Comparison of ENCODE assay signal across 8 cellular contexts in the genomic region with DNA sequence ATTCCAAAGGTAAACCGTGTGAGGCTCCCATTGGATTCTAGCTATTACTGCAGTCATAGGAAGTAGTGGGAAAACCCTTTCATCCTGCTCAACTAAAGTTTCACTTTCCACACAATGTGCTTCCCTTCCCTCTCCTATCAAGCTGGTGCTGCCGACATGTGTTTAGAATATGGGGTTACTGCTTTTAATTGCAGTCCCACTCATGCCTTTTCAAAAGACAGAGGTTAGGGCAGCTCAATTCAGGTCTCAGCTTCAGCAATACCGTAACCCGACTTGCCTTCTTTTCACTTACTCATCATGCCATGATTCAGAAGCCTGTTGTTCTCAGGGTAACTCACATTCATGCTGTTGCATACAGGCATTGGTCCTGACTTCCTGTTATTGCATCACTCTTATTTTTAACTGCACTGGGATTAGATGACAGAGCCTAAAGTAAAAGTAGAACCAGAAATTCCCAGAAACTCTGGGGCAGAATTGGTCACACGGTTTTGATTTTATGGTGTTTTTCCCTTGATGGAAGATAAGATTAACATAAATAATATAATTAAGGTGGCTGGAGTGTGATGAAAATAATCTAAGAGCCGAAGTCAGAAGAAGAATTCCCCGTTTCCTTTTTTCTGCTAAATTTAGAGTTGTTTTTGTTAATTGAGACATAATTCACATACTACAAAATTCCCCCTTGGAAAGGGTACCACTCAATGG. TPM values are rescaled to one million over a fixed set of nuclear protein-coding genes. Genes with fewer than 3 reads are reported as not detected.
A peak's percentile ranks its signal among the peaks of the same experiment; 100 is the strongest.
DNase-seq lines count a peak whose midpoint lies in the region; ATAC-seq and TF ChIP-seq lines count a peak whose summit lies in the region.

No MANE protein-coding gene starts in this region.

- ATAC-seq in GM19328 (IDR thresholded peaks at IDR 0.05; ENCODE audit: unreplicated experiment) (no peak), HG02973 (IDR thresholded peaks at IDR 0.05; ENCODE audit: unreplicated experiment) (no peak)

- H3K27me3 Mint-ChIP-seq in dendritic cell treated with granulocyte-macrophage colony-stimulating factor and Interleukin-4, amounts not matched to agents 40 ng/mL and 50 ng/mL, for 4 days = no peaks in the 10 kb centered on the region
- H3K27me3 Mint-ChIP-seq in mesothelial cell of epicardium (ENCODE audit: low read depth) = peaks cover 3% of the 10 kb centered on the region

- intact Hi-C loops in dendritic cell treated with granulocyte-macrophage colony-stimulating factor and Interleukin-4, amounts not matched to agents 40 ng/mL and 50 ng/mL, for 4 days (cut with micrococcal nuclease) = no loop called here

- no peak for TF ChIP-seq CTCF in mesothelial cell of epicardium (IDR thresholded peaks at IDR 0.05; ENCODE audit: unreplicated experiment)

- H3K9me3 Mint-ChIP-seq in dendritic cell treated with granulocyte-macrophage colony-stimulating factor and Interleukin-4, amounts not matched to agents 40 ng/mL and 50 ng/mL, for 4 days = no peaks in the 10 kb centered on the region
- H3K9me3 Mint-ChIP-seq in mesothelial cell of epicardium = no peaks in the 10 kb centered on the region

- peak overlapping the region; percentile 30 for H3K27ac Mint-ChIP-seq in dendritic cell treated with granulocyte-macrophage colony-stimulating factor and Interleukin-4, amounts not matched to agents 40 ng/mL and 50 ng/mL, for 4 days
- H3K27ac Mint-ChIP-seq in mesothelial cell of epicardium = peak overlapping the region; percentile 45

- DNase-seq in NCI-H82 (lab: John Stamatoyannopoulos, UW) (peak; percentile 38), NCI-H82 treated with DMSO at 0.1 percent for 48 hours (lab: John Stamatoyannopoulos, UW; ENCODE audit: unreplicated experiment) (no peak), RKO (ENCODE audit: low spot score) (peak; percentile 98), mesothelial cell of epicardium (ENCODE audit: low spot score in 2 of 2, unreplicated experiment in 2 of 2) (no peak), SK-N-DZ (ENCODE audit: low spot score) (no peak)

- peaks cover 25% of the 10 kb centered on the region for H3K4me1 Mint-ChIP-seq in dendritic cell treated with granulocyte-macrophage colony-stimulating factor and Interleukin-4, amounts not matched to agents 40 ng/mL and 50 ng/mL, for 4 days (ENCODE audit: low read depth)
- H3K4me1 Mint-ChIP-seq in mesothelial cell of epicardium = peaks cover 2% of the 10 kb centered on the region

- peak overlapping the region; percentile 52 for H3K4me3 Mint-ChIP-seq in dendritic cell treated with granulocyte-macrophage colony-stimulating factor and Interleukin-4, amounts not matched to agents 40 ng/mL and 50 ng/mL, for 4 days
- no peak overlapping the region for H3K4me3 Mint-ChIP-seq in mesothelial cell of epicardium

- no peaks in the 10 kb centered on the region for H3K36me3 Mint-ChIP-seq in dendritic cell treated with granulocyte-macrophage colony-stimulating factor and Interleukin-4, amounts not matched to agents 40 ng/mL and 50 ng/mL, for 4 days (ENCODE audit: low read depth)
- no peaks in the 10 kb centered on the region for H3K36me3 Mint-ChIP-seq in mesothelial cell of epicardium

RNA-seq across cellular contexts. Expression of a gene that starts 45.7 kb away (rescaled TPM):
- total RNA-seq in mesothelial cell of epicardium = not detected in 3 replicates
- 0.38 TPM in 1 of 2 replicates, not detected in the other for polyA plus RNA-seq in SK-N-DZ (2014; cell fraction: cytosol; rRNA removed)
- polyA plus RNA-seq in SK-N-DZ (2014; cell fraction: nucleus; rRNA removed) = 0.88 TPM in 1 of 2 replicates, not detected in the other

RNA-seq across cellular contexts. Expression of a gene that starts 52.6 kb away (rescaled TPM):
- total RNA-seq in mesothelial cell of epicardium = not detected in 3 replicates
- polyA plus RNA-seq in SK-N-DZ (2014; cell fraction: cytosol; rRNA removed) = 0.30 TPM in 1 of 2 replicates, not detected in the other
- 0.20 TPM in 1 of 2 replicates, not detected in the other for polyA plus RNA-seq in SK-N-DZ (2014; cell fraction: nucleus; rRNA removed)

RNA-seq across cellular contexts. Expression of a gene that starts 59.1 kb away (rescaled TPM):
- 42.8 to 44.9 TPM (median 44.7 TPM) in 3 replicates for total RNA-seq in mesothelial cell of epicardium
- polyA plus RNA-seq in SK-N-DZ (2014; cell fraction: cytosol; rRNA removed) = 11.1 and 13.0 TPM in 2 replicates
- polyA plus RNA-seq in SK-N-DZ (2014; cell fraction: nucleus; rRNA removed) = 32.0 and 57.0 TPM in 2 replicates

Comparison
In these comparisons a context has a peak if more than half of its experiments do, and no peak if none do; other contexts are left out.
1. DNase-seq: peak in NCI-H82 (single experiment) and RKO (single experiment); none in NCI-H82 treated with DMSO at 0.1 percent for 48 hours (single experiment), mesothelial cell of epicardium (0 of 2) and SK-N-DZ (single experiment).